8 cellular contexts compared by ENCODE assay signal in genomic region chr6:98845201-98846020, GRCh38. TPM values are rescaled to one million over a fixed set of nuclear protein-coding genes. Genes with fewer than 3 reads are reported as not detected.
DNase-seq lines count a peak whose midpoint lies in the region; ATAC-seq and TF ChIP-seq lines count a peak whose summit lies in the region.

No MANE protein-coding gene starts in this region.

- TF ChIP-seq EP300 in sigmoid colon (IDR thresholded peaks at IDR 0.05): no peak

- intact Hi-C loops in sigmoid colon (cut with DNase I): loop anchor here (5.0 kb wide), 1 partner anchor 1348 kb away; no protein-coding TSS in a partner anchor

- TF ChIP-seq CTCF in astrocyte of the spinal cord (IDR thresholded peaks at IDR 0.05; ENCODE audit: low read depth, low read length): peak; percentile 89
- TF ChIP-seq CTCF in hepatocyte (IDR thresholded peaks at IDR 0.05; ENCODE audit: poor library complexity): peak; percentile 95
- TF ChIP-seq CTCF in sigmoid colon (IDR thresholded peaks at IDR 0.05): peak; percentile 40 to 84 (median 64)

- H3K36me3 ChIP-seq in hepatocyte (replicated peaks; ENCODE audit: insufficient read depth, low read depth) (no peaks in the 10 kb centered on the region), sigmoid colon (no peaks in the 10 kb centered on the region)

- H3K27me3 ChIP-seq in hepatocyte (peaks cover 94% of the 10 kb centered on the region), sigmoid colon (peaks cover 63 to 88% (median 84%) of the 10 kb centered on the region in 3 donors)

- in situ Hi-C loops in astrocyte of the spinal cord (cut with HindIII; ENCODE audit: low sequenced_read_pairs): no loop called here

- H3K4me3 ChIP-seq in astrocyte of the spinal cord (ENCODE audit: low read depth, low read length) (peak overlapping the region; percentile 39), hepatocyte (peak overlapping the region; percentile 28), sigmoid colon (peak overlapping the region in 3 of 4 donors; percentile 2 to 37 (median 31))

- ATAC-seq in HG02870 (IDR thresholded peaks at IDR 0.05; ENCODE audit: unreplicated experiment): peak; percentile 60

- H3K4me2 ChIP-seq in hepatocyte: peak overlapping the region; percentile 81

- WGBS in hepatocyte (ENCODE audit: low lambda C conversion rate, missing lambda C conversion rate): under 1% methylated on average over 44 of the region's 50 CpGs
- WGBS in sigmoid colon, 2 donors: 2% methylated on average over 50 of the region's 50 CpGs

- H3K9me3 ChIP-seq in hepatocyte (ENCODE audit: low read depth) (no peaks in the 10 kb centered on the region), sigmoid colon (no peaks in the 10 kb centered on the region)

- DNase-seq in SIG-M5 treated with dmso at 0.1 percent for 504 hours (lab: John Stamatoyannopoulos, UW; ENCODE audit: unreplicated experiment) (peak; percentile 60), SIG-M5 (lab: John Stamatoyannopoulos, UW) (no peak), NCI-H1436 treated with DMSO at 0.1 percent for 48 hours (lab: John Stamatoyannopoulos, UW) (peak; percentile 35), T-helper 2 cell (peak in 4 of 5 experiments; percentile 30 to 62 (median 49)), astrocyte of the spinal cord (ENCODE audit: low read depth, low spot score) (peak; percentile 89), hepatocyte (ENCODE audit: low spot score) (peak; percentile 90), sigmoid colon (peak; percentile 82)

- H3K27ac ChIP-seq in hepatocyte (no peak overlapping the region), sigmoid colon (no peak overlapping the region)

- TF ChIP-seq POLR2A in sigmoid colon (IDR thresholded peaks at IDR 0.05): no peak

- peaks cover 18% of the 10 kb centered on the region for H3K4me1 ChIP-seq in hepatocyte (ENCODE audit: insufficient read depth)
- H3K4me1 ChIP-seq in sigmoid colon: peaks cover 0 to 47% (median 42%) of the 10 kb centered on the region in 4 donors

- no peaks in the 10 kb centered on the region for H3K9me2 ChIP-seq in hepatocyte (replicated peaks; ENCODE audit: insufficient read depth)

- H3K79me2 ChIP-seq in hepatocyte: no peaks in the 10 kb centered on the region

- no peaks in the 10 kb centered on the region for H4K20me1 ChIP-seq in hepatocyte (ENCODE audit: insufficient read depth, poor library complexity, severe bottlenecking)

- no peak overlapping the region for H2AFZ ChIP-seq in hepatocyte

RNA-seq across cellular contexts. Expression of gene POU3F2, which starts 11.0 kb away (rescaled TPM):
- total RNA-seq in hepatocyte: 0.08 and 0.13 TPM in 2 replicates
- polyA plus RNA-seq in hepatocyte: not detected in 2 replicates
- total RNA-seq in sigmoid colon: not detected
- polyA plus RNA-seq in sigmoid colon: not detected
